8 cellular contexts compared by ENCODE assay signal in the genomic region with DNA sequence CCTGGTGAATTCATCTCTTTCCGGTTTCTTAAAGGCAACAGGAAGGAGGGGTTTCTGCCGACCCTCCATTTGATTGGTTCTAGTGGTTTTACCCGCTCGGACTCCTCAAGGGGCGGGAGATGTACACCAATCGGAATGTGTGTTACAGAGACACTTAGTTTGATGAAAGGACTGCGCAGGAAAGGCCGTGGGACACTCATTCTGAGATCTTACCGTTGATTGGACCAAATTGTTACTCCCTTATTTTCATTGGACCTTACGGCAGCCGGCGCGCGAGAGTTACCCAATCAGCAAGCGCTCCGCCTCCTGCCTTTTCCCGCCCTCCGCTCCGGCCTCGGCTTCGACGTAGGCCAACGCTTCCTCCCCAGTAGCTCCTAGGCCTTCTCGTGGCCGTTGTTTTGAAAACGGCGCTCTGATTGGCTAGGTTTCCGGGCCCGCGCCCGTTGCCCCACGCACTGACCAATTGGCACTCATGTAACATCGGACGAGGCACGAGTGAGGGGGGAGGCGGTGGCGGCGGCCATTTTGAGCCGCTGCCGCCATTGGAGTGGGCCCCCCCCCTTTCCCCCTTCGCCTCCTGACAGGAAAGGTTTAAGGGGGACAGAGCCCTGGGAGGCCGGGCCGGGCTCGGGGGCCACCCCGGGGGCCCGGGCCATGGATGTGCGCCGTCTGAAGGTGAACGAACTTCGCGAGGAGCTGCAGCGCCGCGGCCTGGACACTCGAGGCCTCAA. TPM values are rescaled to one million over a fixed set of nuclear protein-coding genes. Genes with fewer than 3 reads are reported as not detected.
DNase-seq lines count a peak whose midpoint lies in the region; ATAC-seq, FAIRE-seq and TF ChIP-seq lines count a peak whose summit lies in the region.

Gene HNRNPUL1, plus strand, starts transcription at position 523 of the 731 bp plus-strand sequence. Its CDS starts 132 bp downstream, at position 655.

- H3K36me3 Mint-ChIP-seq in T-helper 2 cell treated with Interferon-gamma antibody and Interleukin-4, amounts not matched to agents 5 μg/mL and 100 μg/mL, for 36 hours (ENCODE audit: low read depth), result peaks cover 35% of the 10 kb centered on the region

- TF ChIP-seq CTCF in ascending aorta (IDR thresholded peaks at IDR 0.05), result peak; percentile 25 to 44 (median 40)
- no peak for TF ChIP-seq CTCF in right atrium auricular region (IDR thresholded peaks at IDR 0.05)
- TF ChIP-seq CTCF in psoas muscle (IDR thresholded peaks at IDR 0.05), result peak; percentile 31

- H3K27me3 Mint-ChIP-seq in T-helper 2 cell treated with Interferon-gamma antibody and Interleukin-4, amounts not matched to agents 5 μg/mL and 100 μg/mL, for 36 hours (ENCODE audit: low read depth), result peaks cover 2% of the 10 kb centered on the region

- WGBS in psoas muscle, 3 donors, result 0 to 1% (median 0%) methylated on average over 52 to 55 of the region's 55 CpGs

- no peaks in the 10 kb centered on the region for H3K9me3 Mint-ChIP-seq in T-helper 2 cell treated with Interferon-gamma antibody and Interleukin-4, amounts not matched to agents 5 μg/mL and 100 μg/mL, for 36 hours

- peak within 1 kb of the TSS; percentile 81 to 82 for H3K4me3 ChIP-seq in ascending aorta
- peak within 1 kb of the TSS; percentile 86 to 94 for H3K4me3 ChIP-seq in right atrium auricular region
- peak within 1 kb of the TSS; percentile 99 for H3K4me3 ChIP-seq in psoas muscle

- H3K4me1 Mint-ChIP-seq in T-helper 2 cell treated with Interferon-gamma antibody and Interleukin-4, amounts not matched to agents 5 μg/mL and 100 μg/mL, for 36 hours (ENCODE audit: low read depth), result peaks cover 40% of the 10 kb centered on the region

- H3K4me3 Mint-ChIP-seq in T-helper 2 cell treated with Interferon-gamma antibody and Interleukin-4, amounts not matched to agents 5 μg/mL and 100 μg/mL, for 36 hours, result peak within 1 kb of the TSS; percentile 89

- H3K36me3 ChIP-seq in ascending aorta (peaks cover 25 to 30% of the 10 kb centered on the region in 2 donors), right atrium auricular region (peaks cover 25% of the 10 kb centered on the region), psoas muscle (ENCODE audit: insufficient read depth in 1 of 2, low read depth in 1 of 2) (peaks cover 0 to 17% of the 10 kb centered on the region in 2 donors)

- peaks cover 9 to 22% of the 10 kb centered on the region in 2 donors for H3K4me1 ChIP-seq in ascending aorta
- H3K4me1 ChIP-seq in right atrium auricular region, result peaks cover 0 to 36% of the 10 kb centered on the region in 2 donors
- H3K4me1 ChIP-seq in psoas muscle, result peaks cover 23% of the 10 kb centered on the region

- DNase-seq in NCI-H1930 (lab: John Stamatoyannopoulos, UW), result peak; percentile 100
- DNase-seq in T-helper 2 cell treated with Interferon-gamma antibody and Interleukin-4, amounts not matched to agents 5 μg/mL and 100 μg/mL, for 36 hours (ENCODE audit: low spot score), result peak; percentile 99
- DNase-seq in ascending aorta (ENCODE audit: low spot score in 2 of 2), result peak; percentile 97 to 99
- DNase-seq in right atrium auricular region (ENCODE audit: low spot score), result peak; percentile 100
- DNase-seq in psoas muscle, result peak; percentile 97 to 99
- peak; percentile 99 for DNase-seq in urothelium cell line (ENCODE audit: low spot score)

- H3K27me3 ChIP-seq in ascending aorta (no peaks in the 10 kb centered on the region), right atrium auricular region (no peaks in the 10 kb centered on the region), psoas muscle (ENCODE audit: insufficient read depth in 3 of 3, low read length in 2 of 3) (no peaks in the 10 kb centered on the region)

- H3K9me3 ChIP-seq in ascending aorta (no peaks in the 10 kb centered on the region), right atrium auricular region (no peaks in the 10 kb centered on the region), psoas muscle (no peaks in the 10 kb centered on the region)

- FAIRE-seq in urothelium cell line (lab: Jason Lieb, UNC), result peak; percentile 68

- peak; percentile 66 for ATAC-seq in GM18499 (IDR thresholded peaks at IDR 0.05; ENCODE audit: insufficient read depth, unreplicated experiment)
- peak; percentile 75 for ATAC-seq in HG02970 (IDR thresholded peaks at IDR 0.05; ENCODE audit: low FRiP score, unreplicated experiment)
- ATAC-seq in psoas muscle, result peak; percentile 83 to 88 (median 84)

- H3K27ac Mint-ChIP-seq in T-helper 2 cell treated with Interferon-gamma antibody and Interleukin-4, amounts not matched to agents 5 μg/mL and 100 μg/mL, for 36 hours, result peak within 1 kb of the TSS; percentile 100

- peak within 1 kb of the TSS; percentile 94 to 98 for H3K27ac ChIP-seq in ascending aorta
- H3K27ac ChIP-seq in right atrium auricular region, result peak within 1 kb of the TSS; percentile 98 to 100
- peak within 1 kb of the TSS; percentile 98 for H3K27ac ChIP-seq in psoas muscle

- intact Hi-C loops in ascending aorta (cut with DNase I), result loop anchor here (2.0 to 10.0 kb wide), 7 partner anchors 45 to 1419 kb away; partner anchors contain the start of genes AKT2, AXL, COQ8B and FBL
- intact Hi-C loops in psoas muscle (cut with DNase I), result loop anchor here in 1 of 2 donors (2.0 to 5.0 kb wide), 2 partner anchors 37 to 45 kb away; no protein-coding TSS in a partner anchor

RNA-seq across cellular contexts. Expression of gene HNRNPUL1, which starts in this region (rescaled TPM):
- total RNA-seq in ascending aorta (81.1 TPM), right atrium auricular region (100 to 1,000 TPM in 1 of 2 donors, 10 to 100 TPM in 1; 88.8 to 109 TPM), psoas muscle (100 to 1,000 TPM in 2 of 4 donors, 10 to 100 TPM in 2; 82.2 to 129 (median 105) TPM)
- 10 to 100 TPM; 54.3 to 82.3 (median 69.2) TPM for polyA plus RNA-seq in psoas muscle

Comparison
In these comparisons a context has a peak if more than half of its experiments do, and no peak if none do; other contexts are left out.
1. Peak in every context shown above with its lines: DNase-seq, ATAC-seq, H3K4me3 ChIP-seq and H3K27ac ChIP-seq.
2. CTCF ChIP-seq: peak in ascending aorta (3 of 3) and psoas muscle (single experiment); none in right atrium auricular region (0 of 2).